ENCODE assay signal across 19 cellular contexts in the genomic region with DNA sequence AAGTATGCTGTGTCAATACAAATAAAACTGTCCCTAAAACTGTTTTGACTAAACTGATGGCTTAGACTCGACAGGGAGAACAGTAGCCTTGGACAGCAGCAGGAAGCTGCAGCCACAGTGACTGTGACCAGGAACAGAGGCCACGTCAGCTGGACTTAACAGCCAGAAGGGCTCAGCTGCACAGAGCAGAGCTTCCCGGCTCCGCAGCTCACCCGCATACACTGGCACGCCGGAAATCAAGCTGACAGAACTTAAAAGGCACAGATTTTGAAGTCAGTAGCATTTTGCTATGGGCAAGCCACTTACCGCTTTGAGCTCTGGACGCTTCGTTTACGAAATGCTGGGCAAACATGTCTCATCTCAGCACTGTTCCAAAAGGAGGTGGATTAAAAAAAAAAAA.
DNase-seq lines count a peak whose midpoint lies in the region; ATAC-seq and TF ChIP-seq lines count a peak whose summit lies in the region.
"Had no signal": no experiment of that assay in that cellular context is flagged by ENCODE, and none has a peak within 500 bp of the region (broad histone marks: within the 10 kb centered on the region; RNA-seq: fewer than 3 reads in every experiment).

No MANE protein-coding gene starts in this region.

- H3K27ac Mint-ChIP-seq in stimulated activated effector memory CD8-positive, alpha-beta T cell treated with anti-CD3 and anti-CD28 coated beads, Interleukin-12 subunit alpha, Interleukin-12 subunit beta, amount 100 ng/mL, for 72 hours = no peak overlapping the region
- H3K27ac Mint-ChIP-seq: CD4-positive, CD25-positive, alpha-beta regulatory T cell; CD8-positive, alpha-beta memory T cell; H9 had no signal

- H3F3A ChIP-seq in smooth muscle cell (ENCODE audit: low read depth) = no peaks in the 10 kb centered on the region

- H3K9ac ChIP-seq in smooth muscle cell (ENCODE audit: low read depth) = no peak overlapping the region

- H3K4me3 ChIP-seq in MG63 = no peak overlapping the region
- H3K4me3 ChIP-seq in osteoblast (ENCODE audit: insufficient read depth, low read length) = no peak overlapping the region
- no peak overlapping the region for H3K4me3 ChIP-seq in smooth muscle cell
- H3K4me3 ChIP-seq in coronary artery = no peak overlapping the region
- H3K4me3 ChIP-seq: GM12878 had no signal

- peaks cover 8% of the 10 kb centered on the region for H3K9me3 Mint-ChIP-seq in stimulated activated effector memory CD8-positive, alpha-beta T cell treated with anti-CD3 and anti-CD28 coated beads, Interleukin-12 subunit alpha, Interleukin-12 subunit beta, amount 100 ng/mL, for 72 hours

- H3K4me1 ChIP-seq in osteoblast (ENCODE audit: insufficient read depth, low read length) (no peaks in the 10 kb centered on the region), smooth muscle cell (ENCODE audit: low read depth) (no peaks in the 10 kb centered on the region)
- H3K4me1 ChIP-seq: BE2C had no signal

- DNase-seq in MG63 (peak; percentile 6), fibroblast of peridontal ligament (ENCODE audit: extremely low read depth) (peak; percentile 1), osteoblast (ENCODE audit: insufficient read length, low spot score, missing footprints) (no peak), smooth muscle cell (lab: John Stamatoyannopoulos, UW; ENCODE audit: unreplicated experiment) (no peak), coronary artery (ENCODE audit: low spot score) (no peak), amygdala (lab: John Stamatoyannopoulos, UW) (no peak)
- DNase-seq in stimulated activated effector memory CD8-positive, alpha-beta T cell treated with anti-CD3 and anti-CD28 coated beads, Interleukin-12 subunit alpha, Interleukin-12 subunit beta, amount 100 ng/mL, for 72 hours (ENCODE audit: low spot score in 2 of 2) = no peak
- DNase-seq: BE2C; C1 segment of cervical spinal cord; CD4-positive, CD25-positive, alpha-beta regulatory T cell; CD8-positive, alpha-beta memory T cell; COR-L47; DMS 273 treated with DMSO at 0.1 percent for 48 hours; DMS53; DND-41; EL; H9 had no signal

- TF ChIP-seq CTCF in osteoblast (IDR thresholded peaks at IDR 0.05; ENCODE audit: extremely low read depth, low read depth, low read length) = no peak
- no peak for TF ChIP-seq CTCF in smooth muscle cell (IDR thresholded peaks at IDR 0.05; ENCODE audit: borderline replicate concordance, insufficient read depth, poor library complexity, severe bottlenecking)
- TF ChIP-seq CTCF in coronary artery (IDR thresholded peaks at IDR 0.05) = no peak

- H3K27ac ChIP-seq in osteoblast (ENCODE audit: low read depth, low read length) (no peak overlapping the region), smooth muscle cell (ENCODE audit: low read depth) (no peak overlapping the region), coronary artery (no peak overlapping the region)
- H3K27ac ChIP-seq: HL-60 had no signal

- H3K27me3 ChIP-seq in MG63 = no peaks in the 10 kb centered on the region
- H3K27me3 ChIP-seq in osteoblast (ENCODE audit: insufficient read depth, low read length) = no peaks in the 10 kb centered on the region
- H3K27me3 ChIP-seq in smooth muscle cell (ENCODE audit: low read depth) = no peaks in the 10 kb centered on the region
- H3K27me3 ChIP-seq: BE2C had no signal

- H3K79me2 ChIP-seq in osteoblast (ENCODE audit: insufficient read depth, low read length) (no peaks in the 10 kb centered on the region), smooth muscle cell (ENCODE audit: low read depth) (no peaks in the 10 kb centered on the region)

- H3K4me1 Mint-ChIP-seq in stimulated activated effector memory CD8-positive, alpha-beta T cell treated with anti-CD3 and anti-CD28 coated beads, Interleukin-12 subunit alpha, Interleukin-12 subunit beta, amount 100 ng/mL, for 72 hours = no peaks in the 10 kb centered on the region
- H3K4me1 Mint-ChIP-seq: CD4-positive, CD25-positive, alpha-beta regulatory T cell; CD8-positive, alpha-beta memory T cell; H9 had no signal

- no peaks in the 10 kb centered on the region for H3K9me3 ChIP-seq in MG63
- no peaks in the 10 kb centered on the region for H3K9me3 ChIP-seq in osteoblast (ENCODE audit: low read depth, low read length)
- no peaks in the 10 kb centered on the region for H3K9me3 ChIP-seq in smooth muscle cell (replicated peaks; ENCODE audit: low read depth)
- H3K9me3 ChIP-seq: BE2C had no signal

- H3K4me3 Mint-ChIP-seq in stimulated activated effector memory CD8-positive, alpha-beta T cell treated with anti-CD3 and anti-CD28 coated beads, Interleukin-12 subunit alpha, Interleukin-12 subunit beta, amount 100 ng/mL, for 72 hours = no peak overlapping the region
- H3K4me3 Mint-ChIP-seq: CD4-positive, CD25-positive, alpha-beta regulatory T cell; CD8-positive, alpha-beta memory T cell; H9 had no signal

- no peak for ATAC-seq in stimulated activated effector memory CD8-positive, alpha-beta T cell treated with anti-CD3 and anti-CD28 coated beads, Interleukin-12 subunit alpha, Interleukin-12 subunit beta, amount 100 ng/mL, for 72 hours
- ATAC-seq: GM12878 had no signal

- H3K4me2 ChIP-seq in osteoblast (ENCODE audit: insufficient read depth, low read length) = peak overlapping the region; percentile 45
- H3K4me2 ChIP-seq in smooth muscle cell = peak overlapping the region; percentile 57

- no peaks in the 10 kb centered on the region for H3K36me3 Mint-ChIP-seq in stimulated activated effector memory CD8-positive, alpha-beta T cell treated with anti-CD3 and anti-CD28 coated beads, Interleukin-12 subunit alpha, Interleukin-12 subunit beta, amount 100 ng/mL, for 72 hours
- H3K36me3 Mint-ChIP-seq: CD4-positive, CD25-positive, alpha-beta regulatory T cell; CD8-positive, alpha-beta memory T cell had no signal

- H3K36me3 ChIP-seq in MG63 = no peaks in the 10 kb centered on the region
- H3K36me3 ChIP-seq in osteoblast (ENCODE audit: insufficient read depth, low read length) = no peaks in the 10 kb centered on the region
- no peaks in the 10 kb centered on the region for H3K36me3 ChIP-seq in smooth muscle cell (ENCODE audit: low read depth)
- H3K36me3 ChIP-seq: BE2C had no signal

- WGBS in smooth muscle cell (ENCODE audit: low lambda C conversion rate) = 64% methylated on average over 11 of the region's 11 CpGs

- H2AFZ ChIP-seq in osteoblast (ENCODE audit: low read length) (peak overlapping the region; percentile 74), smooth muscle cell (ENCODE audit: low read depth) (no peak overlapping the region)

- no peaks in the 10 kb centered on the region for H4K20me1 ChIP-seq in osteoblast (ENCODE audit: insufficient read depth, low read length)
- H4K20me1 ChIP-seq in smooth muscle cell (ENCODE audit: low read depth) = no peaks in the 10 kb centered on the region

Comparison
In these comparisons a context has a peak if more than half of its experiments do, and no peak if none do; other contexts are left out.
1. DNase-seq: peak in MG63 (single experiment) and fibroblast of peridontal ligament (single experiment); none in osteoblast (single experiment), smooth muscle cell (single experiment), coronary artery (single experiment), amygdala (0 of 56) and stimulated activated effector memory CD8-positive, alpha-beta T cell treated with anti-CD3 and anti-CD28 coated beads, Interleukin-12 subunit alpha, Interleukin-12 subunit beta, amount 100 ng/mL, for 72 hours (0 of 2).